In genomic region chr2:71608441-71608840, GRCh38 we compare ENCODE assay signal across 20 cellular contexts.
DNase-seq lines count a peak whose midpoint lies in the region; ATAC-seq and TF ChIP-seq lines count a peak whose summit lies in the region.
"Had no signal": no experiment of that assay in that cellular context is flagged by ENCODE, and none has a peak within 500 bp of the region (broad histone marks: within the 10 kb centered on the region; RNA-seq: fewer than 3 reads in every experiment).

No MANE protein-coding gene starts in this region.

- H2BK120ac ChIP-seq in H9 (ENCODE audit: low read depth, low read length, poor library complexity, severe bottlenecking): no peak overlapping the region

- H3K18ac ChIP-seq in H9 (ENCODE audit: insufficient read length, low read depth, low read length): no peak overlapping the region

- no peak overlapping the region for H3K4me3 ChIP-seq in left lung
- no peak overlapping the region for H3K4me3 ChIP-seq in psoas muscle
- H3K4me3 ChIP-seq: right lobe of liver had no signal

- H4K5ac ChIP-seq in H9 (ENCODE audit: insufficient read length, low read depth, low read length): no peak overlapping the region

- H3K27me3 Mint-ChIP-seq in H9 (ENCODE audit: low read depth): peaks cover 10% of the 10 kb centered on the region

- no peak overlapping the region for H3K4me2 ChIP-seq in H9 (ENCODE audit: insufficient read depth, insufficient read length, low read length)

- H3K4me3 Mint-ChIP-seq in H9: no peak overlapping the region
- H3K4me3 Mint-ChIP-seq: HFFc6, memory B cell had no signal

- no peak overlapping the region for H2BK12ac ChIP-seq in H9 (ENCODE audit: insufficient read length, low read depth, low read length)

- H3K23ac ChIP-seq in H9 (ENCODE audit: insufficient read length, low read depth, low read length): no peak overlapping the region

- no peak overlapping the region for H3K4ac ChIP-seq in H9 (ENCODE audit: low read depth, low read length)

- H4K8ac ChIP-seq in H9 (replicated peaks; ENCODE audit: insufficient read length, low read depth, low read length): no peak overlapping the region

- no peak overlapping the region for H2BK20ac ChIP-seq in H9 (ENCODE audit: low read depth, low read length, poor library complexity, severe bottlenecking)

- POLR2A ChIA-PET in HEK293T (lab: Yijun Ruan, JAX): no interaction called here

- CTCF ChIA-PET in HEK293T (lab: Yijun Ruan, JAX): no interaction called here

- peaks cover 8% of the 10 kb centered on the region; the same call in 1 of the 2 replicates for H3K4me1 ChIP-seq in H9 (ENCODE audit: insufficient read depth, low read length)
- peaks cover 0 to 16% of the 10 kb centered on the region in 2 donors for H3K4me1 ChIP-seq in left lung
- H3K4me1 ChIP-seq in psoas muscle: peaks cover 3% of the 10 kb centered on the region
- H3K4me1 ChIP-seq: right lobe of liver had no signal

- WGBS in H9 (ENCODE audit: extremely low coverage, insufficient read length, low lambda C conversion rate): no CpG with 5 or more reads among the region's 12 CpGs
- WGBS in psoas muscle, 3 donors: 48 to 56% (median 54%) methylated on average over 10 to 12 of the region's 12 CpGs

- no peak overlapping the region for H2AK5ac ChIP-seq in H9 (ENCODE audit: insufficient read length, low read length)

- H3K27ac ChIP-seq in H9 (ENCODE audit: insufficient read length, low read depth, low read length) (no peak overlapping the region), left lung (no peak overlapping the region), psoas muscle (no peak overlapping the region)
- H3K27ac ChIP-seq: 22Rv1, right lobe of liver had no signal

- H2AFZ ChIP-seq in H9 (ENCODE audit: low read length): no peak overlapping the region

- H2BK15ac ChIP-seq in H9 (ENCODE audit: low read depth, low read length): no peak overlapping the region

- ATAC-seq in left lung (no peak), psoas muscle (peak in 1 of 4 donors; percentile 13)
- ATAC-seq: right lobe of liver; SK-N-SH treated with all-trans-retinoic acid at 6 μM for 48 hours; stimulated activated naive CD8-positive, alpha-beta T cell treated with anti-CD3 and anti-CD28 coated beads, Interleukin-15, Interleukin-2, amounts not matched to agents 100 U/mL and 50 U/mL, for 24 hours had no signal

- H3K9ac ChIP-seq in H9 (ENCODE audit: extremely low read depth, insufficient read length, low read length): no peak overlapping the region

- H3K56ac ChIP-seq in H9 (ENCODE audit: insufficient read length, low read depth, low read length): no peak overlapping the region

- H3T11ph ChIP-seq in H9 (ENCODE audit: low read length): no peak overlapping the region

- H3K79me1 ChIP-seq in H9 (ENCODE audit: insufficient read depth, low read depth, low read length, poor library complexity, severe bottlenecking): no peaks in the 10 kb centered on the region

- no peaks in the 10 kb centered on the region for H3K23me2 ChIP-seq in H9 (ENCODE audit: insufficient read length, low read depth, low read length, poor library complexity, severe bottlenecking)

- H3K9me3 ChIP-seq in H9 (ENCODE audit: control insufficient read depth, low read depth, low read length) (no peaks in the 10 kb centered on the region), left lung (no peaks in the 10 kb centered on the region), psoas muscle (no peaks in the 10 kb centered on the region)
- H3K9me3 ChIP-seq: right lobe of liver had no signal

- peaks cover 0 to 75% of the 10 kb centered on the region in 2 donors for H3K36me3 ChIP-seq in left lung
- H3K36me3 ChIP-seq in psoas muscle (ENCODE audit: insufficient read depth in 1 of 2, low read depth in 1 of 2): peaks cover 0 to 71% of the 10 kb centered on the region in 2 donors

- intact Hi-C loops in left lung (cut with DNase I) (no loop called here), psoas muscle (cut with DNase I) (loop anchor here in 1 of 2 donors (10.0 kb wide), 1 partner anchor 186 kb away; no protein-coding TSS in a partner anchor)

- peak; percentile 3 for DNase-seq in activated CD4-positive, CD25-positive, alpha-beta regulatory T cell treated with anti-CD3 and anti-CD28 coated beads, Interleukin-2, amount 50 U/mL, for 72 hours
- no peak for DNase-seq in activated CD4-positive, CD25-positive, alpha-beta regulatory T cell (lab: John Stamatoyannopoulos, UW)
- peak; percentile 20 for DNase-seq in H9
- DNase-seq in left lung: peak; percentile 20 to 22
- DNase-seq in psoas muscle: peak; percentile 1 to 15
- DNase-seq in inferior parietal cortex (ENCODE audit: extremely low spot score): no peak
- DNase-seq in HEK293T (ENCODE audit: extremely low spot score): no peak
- DNase-seq in UCSD-AML1 (lab: John Stamatoyannopoulos, UW; ENCODE audit: unreplicated experiment): no peak
- DNase-seq: activated CD4-positive, alpha-beta T cell treated with anti-CD3 and anti-CD28 coated beads, Interleukin-2, amount 50 U/mL, for 1 hour; activated gamma-delta T cell; cortex of kidney; DMS153; HFFc6; NCI-H2081 treated with DMSO at 0.1 percent for 48 hours; nucleus accumbens; stimulated activated naive CD8-positive, alpha-beta T cell treated with anti-CD3 and anti-CD28 coated beads, Interleukin-15, Interleukin-2, amounts not matched to agents 100 U/mL and 50 U/mL, for 24 hours had no signal

- H2BK5ac ChIP-seq in H9 (ENCODE audit: insufficient read length, low read length): no peak overlapping the region

- peak overlapping the region in 1 of 3 experiments; percentile 13; a peak in 1 of 7 replicates for H3K27ac Mint-ChIP-seq in H9
- H3K27ac Mint-ChIP-seq: HFFc6, memory B cell had no signal

- TF ChIP-seq CTCF in H9 (conservative IDR thresholded peaks at IDR 0.05) (no peak), left lung (IDR thresholded peaks at IDR 0.05) (no peak), psoas muscle (IDR thresholded peaks at IDR 0.05) (no peak)

- peaks cover 0 to 3% (median 0%) of the 10 kb centered on the region in 3 experiments; a peak in 1 of 7 replicates for H3K36me3 Mint-ChIP-seq in H9 (ENCODE audit: insufficient read depth in 1 of 3, low read depth in 3 of 3)
- H3K36me3 Mint-ChIP-seq: memory B cell had no signal

- no peaks in the 10 kb centered on the region for H4K20me1 ChIP-seq in H9 (ENCODE audit: control insufficient read depth, insufficient read depth, insufficient read length)

- no peak overlapping the region for H4K91ac ChIP-seq in H9 (ENCODE audit: insufficient read length, low read depth, low read length)

- peaks cover 23% of the 10 kb centered on the region in 2 experiments for H3K4me1 Mint-ChIP-seq in H9

- H3K9me3 Mint-ChIP-seq in H9: no peaks in the 10 kb centered on the region; a peak in 1 of 5 replicates
- H3K9me3 Mint-ChIP-seq: HFFc6, memory B cell had no signal

- no peaks in the 10 kb centered on the region for H3K27me3 ChIP-seq in H9 (ENCODE audit: insufficient read depth, low read length)
- H3K27me3 ChIP-seq in left lung: no peaks in the 10 kb centered on the region
- H3K27me3 ChIP-seq in psoas muscle (ENCODE audit: insufficient read depth in 3 of 3, low read length in 2 of 3): no peaks in the 10 kb centered on the region
- H3K27me3 ChIP-seq: right lobe of liver had no signal

- H3K79me2 ChIP-seq in H9 (ENCODE audit: insufficient read depth, low read length): no peaks in the 10 kb centered on the region

- H3K14ac ChIP-seq in H9 (ENCODE audit: insufficient read depth, low read length): no peak overlapping the region; the same call in 1 of the 2 replicates

TF ChIP-seq in HEK293T, 16 proteins besides CTCF, POLR2A, EP300 and RAD21:
- TF ChIP-seq TARDBP (IDR thresholded peaks at IDR 0.05): no peak
- no peak for TF ChIP-seq FOXM1 (IDR thresholded peaks at IDR 0.05; ENCODE audit: borderline replicate concordance)
- TF ChIP-seq ELF4 (IDR thresholded peaks at IDR 0.05): no peak
- TF ChIP-seq CTBP1 (IDR thresholded peaks at IDR 0.05; ENCODE audit: borderline replicate concordance): no peak
- TF ChIP-seq NFRKB (IDR thresholded peaks at IDR 0.05): no peak
- no peak for TF ChIP-seq HDGF (IDR thresholded peaks at IDR 0.05; ENCODE audit: borderline replicate concordance)
- TF ChIP-seq SP1 (IDR thresholded peaks at IDR 0.05): no peak
- TF ChIP-seq FOXA1 (IDR thresholded peaks at IDR 0.05): no peak

Comparison
In these comparisons a context has a peak if more than half of its experiments do, and no peak if none do; other contexts are left out.
1. DNase-seq: peak in activated CD4-positive, CD25-positive, alpha-beta regulatory T cell treated with anti-CD3 and anti-CD28 coated beads, Interleukin-2, amount 50 U/mL, for 72 hours (single experiment), H9 (single experiment), left lung (2 of 2) and psoas muscle (2 of 2); none in activated CD4-positive, CD25-positive, alpha-beta regulatory T cell (0 of 4), inferior parietal cortex (single experiment), HEK293T (single experiment) and UCSD-AML1 (single experiment).